Comparison of ENCODE assay signal across 1 cellular context in genomic region chrX:130704053-130705038, GRCh38.
TF ChIP-seq lines count a peak whose summit lies in the region.

No MANE protein-coding gene starts in this region.

TF ChIP-seq in neural cell, 6 proteins besides CTCF, POLR2A, EP300 and RAD21 (continued from another document):
- no peak for TF ChIP-seq EZH2 (IDR thresholded peaks at IDR 0.05; ENCODE audit: borderline replicate concordance, insufficient read depth, low read length, poor library complexity, severe bottlenecking)
- no peak for TF ChIP-seq SMC3 (conservative IDR thresholded peaks at IDR 0.05; ENCODE audit: poor library complexity)
